ENCODE assay signal across 16 cellular contexts in genomic region chr4:80407246-80407645, GRCh38.
DNase-seq lines count a peak whose midpoint lies in the region; ATAC-seq, FAIRE-seq and TF ChIP-seq lines count a peak whose summit lies in the region.
"Had no signal": no experiment of that assay in that cellular context is flagged by ENCODE, and none has a peak within 500 bp of the region (broad histone marks: within the 10 kb centered on the region; RNA-seq: fewer than 3 reads in every experiment).

No MANE protein-coding gene starts in this region.

- H2BK5ac ChIP-seq in mesenchymal stem cell (ENCODE audit: low read depth, low read length, poor library complexity, severe bottlenecking) = no peak overlapping the region

- H2BK120ac ChIP-seq in mesenchymal stem cell (ENCODE audit: low read depth, low read length) = no peak overlapping the region

- CTCF ChIA-PET in Caco-2 (lab: Charles Lee) = no interaction called here

- H3K4ac ChIP-seq in mesenchymal stem cell (ENCODE audit: low read depth in 1 of 2, low read length in 2 of 2) = no peak overlapping the region

- H2AFZ ChIP-seq in mesenchymal stem cell (ENCODE audit: low read depth, low read length) = no peak overlapping the region

- H3K9me3 Mint-ChIP-seq in Caco-2 (ENCODE audit: unreplicated experiment) = no peaks in the 10 kb centered on the region
- H3K9me3 Mint-ChIP-seq: activated naive CD8-positive, alpha-beta T cell treated with anti-CD3 and anti-CD28 coated beads for 36 hours had no signal

- no TSS peak for BruUV-seq in Caco-2 (replicated peaks; lab: Mats Ljungman, UMichigan)

- no peak overlapping the region for H2BK12ac ChIP-seq in mesenchymal stem cell (ENCODE audit: low read length in 2 of 2)

- H3K14ac ChIP-seq in mesenchymal stem cell (ENCODE audit: low read length in 2 of 2) = no peak overlapping the region

- no peaks in the 10 kb centered on the region for H3K36me3 ChIP-seq in MG63
- no peaks in the 10 kb centered on the region for H3K36me3 ChIP-seq in pancreas
- H3K36me3 ChIP-seq in Caco-2 (ENCODE audit: control insufficient read depth, insufficient read depth, low read length) = no peaks in the 10 kb centered on the region
- H3K36me3 ChIP-seq in mesenchymal stem cell (ENCODE audit: control insufficient read depth in 1 of 2, insufficient read depth in 2 of 2, low read depth in 1 of 2, low read length in 2 of 2) = no peaks in the 10 kb centered on the region
- H3K36me3 ChIP-seq: vagina had no signal

- ATAC-seq in pancreas (peak in 3 of 4 donors; percentile 32 to 50 (median 46)), HG02852 (IDR thresholded peaks at IDR 0.05; ENCODE audit: unreplicated experiment) (no peak)

- no peaks in the 10 kb centered on the region for H3K27me3 Mint-ChIP-seq in Caco-2 (ENCODE audit: insufficient read depth, unreplicated experiment)
- H3K27me3 Mint-ChIP-seq: activated naive CD8-positive, alpha-beta T cell treated with anti-CD3 and anti-CD28 coated beads for 36 hours had no signal

- WGBS in pancreas, 2 donors = 66 to 85% methylated on average over 4 of the region's 4 CpGs
- WGBS in mesenchymal stem cell = 85% methylated on average over 4 of the region's 4 CpGs

- POLR2A ChIA-PET in Caco-2 (lab: Charles Lee) = no interaction called here

- H3K9me3 ChIP-seq in MG63 = no peaks in the 10 kb centered on the region
- H3K9me3 ChIP-seq in pancreas = no peaks in the 10 kb centered on the region
- no peaks in the 10 kb centered on the region for H3K9me3 ChIP-seq in Caco-2
- no peaks in the 10 kb centered on the region for H3K9me3 ChIP-seq in mesenchymal stem cell (ENCODE audit: control insufficient read depth, low read length)
- H3K9me3 ChIP-seq: vagina had no signal

- FAIRE-seq in pancreas (lab: Jason Lieb, UNC) (no peak), urothelium cell line (lab: Jason Lieb, UNC) (no peak)
- FAIRE-seq: islet of Langerhans had no signal

- no peak overlapping the region for H2AK5ac ChIP-seq in mesenchymal stem cell (ENCODE audit: low read length, severe bottlenecking)

- no peak overlapping the region for H3K18ac ChIP-seq in mesenchymal stem cell (ENCODE audit: low read depth in 1 of 2, low read length in 2 of 2)

- no peak overlapping the region for H3K9ac ChIP-seq in mesenchymal stem cell (ENCODE audit: low read length)

- no peaks in the 10 kb centered on the region for H3K36me3 Mint-ChIP-seq in Caco-2 (ENCODE audit: insufficient read depth, unreplicated experiment)
- H3K36me3 Mint-ChIP-seq: activated naive CD8-positive, alpha-beta T cell treated with anti-CD3 and anti-CD28 coated beads for 36 hours had no signal

- no peak overlapping the region for H4K91ac ChIP-seq in mesenchymal stem cell (ENCODE audit: low read length)

- DNase-seq in AG20443 (ENCODE audit: low spot score) = peak; percentile 90
- DNase-seq in MG63 = peak; percentile 71
- DNase-seq in fibroblast of mammary gland (ENCODE audit: low read depth) = peak; percentile 92
- DNase-seq in pancreas = peak in 1 of 6 donors; percentile 10
- DNase-seq in urothelium cell line (ENCODE audit: low spot score) = no peak
- no peak for DNase-seq in Caco-2
- no peak for DNase-seq in mesenchymal stem cell
- DNase-seq: activated CD4-positive, CD25-positive, alpha-beta regulatory T cell; activated CD8-positive, alpha-beta memory T cell treated with anti-CD3 and anti-CD28 coated beads, Interleukin-2, amount 50 U/mL, for 4 hours; activated naive CD8-positive, alpha-beta T cell treated with anti-CD3 and anti-CD28 coated beads for 36 hours; H7; NCI-H1092 had no signal

- intact Hi-C loops in pancreas (cut with DNase I) = no loop called here
- intact Hi-C loops in Caco-2 (cut with micrococcal nuclease; ENCODE audit: unreplicated experiment) = no loop called here

- no peak overlapping the region for H4K8ac ChIP-seq in mesenchymal stem cell (ENCODE audit: low read length)

- H3K27ac ChIP-seq in pancreas (no peak overlapping the region), mesenchymal stem cell (ENCODE audit: low read length, poor library complexity, severe bottlenecking) (no peak overlapping the region)
- H3K27ac ChIP-seq: coronary artery, vagina had no signal

- H3K27me3 ChIP-seq in MG63 (no peaks in the 10 kb centered on the region), pancreas (peaks cover 0 to 7% (median 0%) of the 10 kb centered on the region in 4 donors), Caco-2 (replicated peaks; ENCODE audit: control insufficient read depth, insufficient read depth, low read length) (no peaks in the 10 kb centered on the region), mesenchymal stem cell (ENCODE audit: control insufficient read depth in 1 of 2, insufficient read depth in 1 of 2, low read length in 2 of 2) (no peaks in the 10 kb centered on the region)
- H3K27me3 ChIP-seq: vagina had no signal

- no peaks in the 10 kb centered on the region for H3K79me1 ChIP-seq in mesenchymal stem cell (replicated peaks; ENCODE audit: low read length, poor library complexity, severe bottlenecking)

- no peaks in the 10 kb centered on the region for H3K4me1 Mint-ChIP-seq in Caco-2 (ENCODE audit: low read depth, unreplicated experiment)
- H3K4me1 Mint-ChIP-seq: activated naive CD8-positive, alpha-beta T cell treated with anti-CD3 and anti-CD28 coated beads for 36 hours had no signal

- no peak overlapping the region for H3K27ac Mint-ChIP-seq in Caco-2 (ENCODE audit: unreplicated experiment)
- H3K27ac Mint-ChIP-seq: activated naive CD8-positive, alpha-beta T cell treated with anti-CD3 and anti-CD28 coated beads for 36 hours had no signal

- TF ChIP-seq CTCF in fibroblast of mammary gland (conservative IDR thresholded peaks at IDR 0.05; ENCODE audit: control insufficient read depth, insufficient read depth, low read depth, low read length) = no peak
- TF ChIP-seq CTCF in pancreas (IDR thresholded peaks at IDR 0.05) = no peak
- no peak for TF ChIP-seq CTCF in Caco-2 (IDR thresholded peaks at IDR 0.05; ENCODE audit: insufficient read depth in 1 of 2, low read depth in 1 of 2, low read length in 1 of 2, severe bottlenecking in 1 of 2, unreplicated experiment in 1 of 2)

- H3K4me1 ChIP-seq in pancreas (no peaks in the 10 kb centered on the region), Caco-2 (no peaks in the 10 kb centered on the region), mesenchymal stem cell (ENCODE audit: control insufficient read depth, insufficient read depth, low read depth, low read length) (no peaks in the 10 kb centered on the region)
- H3K4me1 ChIP-seq: vagina had no signal

- H2BK15ac ChIP-seq in mesenchymal stem cell (ENCODE audit: low read depth, poor library complexity, severe bottlenecking) = no peak overlapping the region

- no peak overlapping the region for H3K23ac ChIP-seq in mesenchymal stem cell (ENCODE audit: low read length in 2 of 2)

- no peak overlapping the region for H3K4me3 Mint-ChIP-seq in Caco-2 (ENCODE audit: unreplicated experiment)
- H3K4me3 Mint-ChIP-seq: activated naive CD8-positive, alpha-beta T cell treated with anti-CD3 and anti-CD28 coated beads for 36 hours had no signal

- H3K4me3 ChIP-seq in MG63 = no peak overlapping the region
- no peak overlapping the region for H3K4me3 ChIP-seq in fibroblast of mammary gland (ENCODE audit: control insufficient read depth, low read depth, low read length)
- no peak overlapping the region for H3K4me3 ChIP-seq in pancreas
- H3K4me3 ChIP-seq in Caco-2 (ENCODE audit: low read depth, low read length) = no peak overlapping the region
- H3K4me3 ChIP-seq in mesenchymal stem cell (ENCODE audit: insufficient read depth in 1 of 2, low read depth in 1 of 2, low read length in 2 of 2) = no peak overlapping the region
- H3K4me3 ChIP-seq: coronary artery, vagina had no signal

- H3K4me2 ChIP-seq in mesenchymal stem cell (ENCODE audit: low read length, poor library complexity, severe bottlenecking) = no peak overlapping the region

Comparison
In these comparisons a context has a peak if more than half of its experiments do, and no peak if none do; other contexts are left out.
1. DNase-seq: peak in AG20443 (single experiment), MG63 (single experiment) and fibroblast of mammary gland (single experiment); none in urothelium cell line (single experiment), Caco-2 (0 of 2) and mesenchymal stem cell (single experiment).